In genomic region chr21:44880762-44881585, GRCh38 we compare ENCODE assay signal across 8 cellular contexts. TPM values are rescaled to one million over a fixed set of nuclear protein-coding genes. Genes with fewer than 3 reads are reported as not detected.
DNase-seq lines count a peak whose midpoint lies in the region; ATAC-seq and TF ChIP-seq lines count a peak whose summit lies in the region.

No MANE protein-coding gene starts in this region.

- ATAC-seq in foreskin keratinocyte (peak; percentile 24), HG03095 (IDR thresholded peaks at IDR 0.05; ENCODE audit: unreplicated experiment) (no peak)
- peak; percentile 45 for ATAC-seq in stimulated activated naive CD8-positive, alpha-beta T cell treated with anti-CD3 and anti-CD28 coated beads, Interleukin-15, Interleukin-2, amounts not matched to agents 100 U/mL and 50 U/mL, for 24 hours

- H3K4me3 ChIP-seq in coronary artery, result no peak overlapping the region

- no peak overlapping the region for H3K27ac ChIP-seq in foreskin keratinocyte
- peak overlapping the region in 1 of 2 donors; percentile 69 for H3K27ac ChIP-seq in coronary artery

- H3K27me3 ChIP-seq in foreskin keratinocyte, result peaks cover 4% of the 10 kb centered on the region

- no peak for TF ChIP-seq CTCF in foreskin keratinocyte (conservative IDR thresholded peaks at IDR 0.05)
- no peak for TF ChIP-seq CTCF in coronary artery (IDR thresholded peaks at IDR 0.05)

- DNase-seq in HK-2 (ENCODE audit: unreplicated experiment) (peak; percentile 68), SKM-1 treated with dmso at 0.1 percent for 144 hours (lab: John Stamatoyannopoulos, UW; ENCODE audit: unreplicated experiment) (peak; percentile 98), foreskin keratinocyte (peak; percentile 56 to 78), anterior cingulate cortex (lab: John Stamatoyannopoulos, UW) (no peak), coronary artery (ENCODE audit: low spot score) (no peak)
- no peak for DNase-seq in stimulated activated naive CD8-positive, alpha-beta T cell treated with anti-CD3 and anti-CD28 coated beads, Interleukin-15, Interleukin-2, amounts not matched to agents 100 U/mL and 50 U/mL, for 24 hours
- no peak for DNase-seq in activated CD4-positive, alpha-beta T cell treated with anti-CD3 and anti-CD28 coated beads, Interleukin-2, amount 50 U/mL, for 4 hours

- H3K4me1 ChIP-seq in foreskin keratinocyte, result peaks cover 10% of the 10 kb centered on the region

RNA-seq across cellular contexts. Expression of gene PTTG1IP, which starts 7.5 kb away (rescaled TPM):
- total RNA-seq in foreskin keratinocyte, result 116 and 149 TPM in 2 replicates
- polyA plus RNA-seq in foreskin keratinocyte, result 92.9 and 104 TPM in 2 replicates

RNA-seq across cellular contexts. Expression of gene ITGB2, which starts 39.7 kb away (rescaled TPM):
- total RNA-seq in foreskin keratinocyte, result 6.4 and 6.5 TPM in 2 replicates
- 5.0 and 5.2 TPM in 2 replicates for polyA plus RNA-seq in foreskin keratinocyte

RNA-seq across cellular contexts. Expression of gene SLX9, which starts 58.9 kb away (rescaled TPM):
- 39.7 and 54.7 TPM in 2 replicates for total RNA-seq in foreskin keratinocyte
- polyA plus RNA-seq in foreskin keratinocyte, result 54.8 and 73.8 TPM in 2 replicates

Comparison
In these comparisons a context has a peak if more than half of its experiments do, and no peak if none do; other contexts are left out.
1. DNase-seq: peak in HK-2 (single experiment), SKM-1 treated with dmso at 0.1 percent for 144 hours (single experiment) and foreskin keratinocyte (2 of 2); none in stimulated activated naive CD8-positive, alpha-beta T cell treated with anti-CD3 and anti-CD28 coated beads, Interleukin-15, Interleukin-2, amounts not matched to agents 100 U/mL and 50 U/mL, for 24 hours (single experiment), anterior cingulate cortex (0 of 58), coronary artery (single experiment) and activated CD4-positive, alpha-beta T cell treated with anti-CD3 and anti-CD28 coated beads, Interleukin-2, amount 50 U/mL, for 4 hours (0 of 2).